ENCODE assay signal across 7 cellular contexts in genomic region chr2:53507070-53507469, GRCh38.
A peak's percentile ranks its signal among the peaks of the same experiment; 100 is the strongest.
DNase-seq lines count a peak whose midpoint lies in the region; ATAC-seq and TF ChIP-seq lines count a peak whose summit lies in the region.
"Not testable (repeated sequence)": the region's sequence is repeated elsewhere in the genome, so short reads cannot be mapped to it uniquely, and the experiment has no call there.

No MANE protein-coding gene starts in this region.

- H3K9ac ChIP-seq in PC-3 (ENCODE audit: low read length) = not testable (repeated sequence)

- H3K4me3 ChIP-seq in PC-3 (ENCODE audit: low read length) = not testable (repeated sequence)

- H2AFZ ChIP-seq in PC-3 (ENCODE audit: low read length) = 0 out of 2 replicates have a peak overlapping the region, but pooled peaks have one; percentile 11

- peak overlapping the region; percentile 34; the same call in 1 of the 2 replicates for H3K4me3 Mint-ChIP-seq in HFFc6
- not testable (repeated sequence) for H3K4me3 Mint-ChIP-seq in MCF 10A (ENCODE audit: unreplicated experiment); type B pancreatic cell

- TF ChIP-seq CTCF in HFFc6 (IDR thresholded peaks at IDR 0.05); PC-3 (conservative IDR thresholded peaks at IDR 0.05; ENCODE audit: low read depth, low read length); MCF 10A (IDR thresholded peaks at IDR 0.05; ENCODE audit: unreplicated experiment); type B pancreatic cell (conservative IDR thresholded peaks at IDR 0.05): not testable (repeated sequence)

- not testable (repeated sequence) for H3K27me3 Mint-ChIP-seq in HFFc6 (ENCODE audit: insufficient read depth); MCF 10A (ENCODE audit: insufficient read depth, unreplicated experiment); type B pancreatic cell

- H3K79me2 ChIP-seq in PC-3 (ENCODE audit: low read length) = not testable (repeated sequence)

- CTCF ChIA-PET in PC-3 (lab: Charles Lee); MCF 10A (lab: Yijun Ruan, JAX): not testable (repeated sequence)

- H3K36me3 Mint-ChIP-seq in HFFc6 (ENCODE audit: low read depth); MCF 10A (ENCODE audit: insufficient read depth, unreplicated experiment); type B pancreatic cell: not testable (repeated sequence)

- POLR2A ChIA-PET in PC-3 (lab: Charles Lee; ENCODE audit: unreplicated experiment); MCF 10A (lab: Yijun Ruan, JAX): not testable (repeated sequence)

- H3K9me3 ChIP-seq in PC-3 (ENCODE audit: low read length) = not testable (repeated sequence)

- peaks cover 31% of the 10 kb centered on the region for H3K4me1 ChIP-seq in PC-3 (ENCODE audit: insufficient read depth, low read length)

- not testable (repeated sequence) for BruUV-seq in PC-3 (replicated peaks; lab: Mats Ljungman, UMichigan); MCF 10A (replicated peaks; lab: Mats Ljungman, UMichigan)

- H3K9me3 Mint-ChIP-seq in HFFc6; MCF 10A (ENCODE audit: unreplicated experiment); type B pancreatic cell: not testable (repeated sequence)

- peak; percentile 72 for ATAC-seq in PC-3

- H3K9me2 ChIP-seq in PC-3 (replicated peaks; ENCODE audit: low read length) = not testable (repeated sequence)

- DNase-seq in ELR (ENCODE audit: low read depth) (peak; percentile 48), HFFc6 (peak; percentile 63), PC-3 (peak; percentile 87), MCF 10A (ENCODE audit: unreplicated experiment) (peak; percentile 6), kidney tubule cell (ENCODE audit: low spot score) (peak; percentile 8)
- not testable (repeated sequence) for DNase-seq in epithelial cell of prostate (ENCODE audit: low read depth, low spot score); type B pancreatic cell (ENCODE audit: extremely low spot score, unreplicated experiment)

- H3F3A ChIP-seq in PC-3 (ENCODE audit: low read length, unreplicated experiment) = not testable (repeated sequence)

- H3K27me3 ChIP-seq in PC-3 (ENCODE audit: low read length) = not testable (repeated sequence)

- intact Hi-C loops in PC-3 (cut with micrococcal nuclease); MCF 10A (cut with micrococcal nuclease): not testable (repeated sequence)

- H3K27ac Mint-ChIP-seq in HFFc6 (peak overlapping the region; percentile 28; the same call in 1 of the 2 replicates), type B pancreatic cell (peak overlapping the region; percentile 58)
- H3K27ac Mint-ChIP-seq in MCF 10A (ENCODE audit: low read depth, unreplicated experiment) = not testable (repeated sequence)

- H3K4me1 Mint-ChIP-seq in HFFc6 (ENCODE audit: low read depth) (peaks cover 62% of the 10 kb centered on the region), MCF 10A (ENCODE audit: insufficient read depth, unreplicated experiment) (peaks cover 11% of the 10 kb centered on the region)
- not testable (repeated sequence) for H3K4me1 Mint-ChIP-seq in type B pancreatic cell (ENCODE audit: unreplicated experiment)

- not testable (repeated sequence) for H3K36me3 ChIP-seq in PC-3 (ENCODE audit: low read depth, low read length)

- peak overlapping the region; percentile 54 for H3K4me2 ChIP-seq in PC-3 (ENCODE audit: low read length)

- not testable (repeated sequence) for H4K20me1 ChIP-seq in PC-3 (ENCODE audit: low read length)

- H3K27ac ChIP-seq in PC-3 (ENCODE audit: low read length) = peak overlapping the region; percentile 65
- peak overlapping the region; percentile 69 for H3K27ac ChIP-seq in epithelial cell of prostate
